13 cellular contexts compared by ENCODE assay signal in the genomic region with DNA sequence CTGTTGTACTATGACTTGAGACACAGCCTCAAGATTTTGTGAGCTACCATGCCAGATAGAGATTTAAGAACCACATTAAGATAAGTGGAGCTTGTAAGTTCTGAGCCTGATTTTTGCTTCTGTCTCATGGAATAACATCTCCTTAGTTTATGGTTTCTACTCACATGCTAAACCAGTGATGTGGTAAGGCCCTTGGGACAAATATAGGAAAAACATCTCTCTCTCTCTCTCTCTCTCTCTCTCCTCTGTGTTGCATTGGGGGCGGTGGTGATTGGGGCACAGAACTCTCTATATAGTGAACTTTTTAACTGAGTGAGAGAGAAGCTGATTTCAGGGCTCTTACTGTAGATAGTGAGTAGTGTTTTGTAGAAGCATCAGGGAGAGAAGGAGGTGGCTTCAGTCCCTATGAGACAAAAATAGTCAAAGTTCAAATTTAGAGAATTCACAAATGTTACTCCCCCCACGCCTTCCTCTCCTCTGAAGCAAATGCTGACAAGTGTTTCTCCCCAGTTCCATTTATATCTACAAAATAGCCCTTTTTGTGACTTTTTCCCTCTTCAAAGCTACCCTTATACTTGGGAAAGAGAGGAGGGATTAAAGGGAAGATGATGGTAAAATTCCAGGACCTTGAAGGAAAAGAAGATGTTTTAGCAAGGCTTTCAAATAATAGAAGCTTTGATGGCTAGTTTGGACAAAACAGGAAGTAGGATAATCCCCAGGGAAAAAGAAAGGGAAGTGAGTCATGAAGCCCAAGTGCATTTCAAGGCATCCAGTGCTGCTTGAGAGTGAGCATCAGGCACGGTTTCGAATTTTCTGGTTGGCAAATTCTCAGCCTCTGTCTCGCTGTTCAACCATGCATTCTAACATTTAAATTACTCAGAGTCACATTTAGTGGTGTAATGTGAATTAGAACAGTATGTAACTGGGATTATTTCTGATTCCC.
A peak's percentile ranks its signal among the peaks of the same experiment; 100 is the strongest.
DNase-seq lines count a peak whose midpoint lies in the region; ATAC-seq and TF ChIP-seq lines count a peak whose summit lies in the region.
"Had no signal": no experiment of that assay in that cellular context is flagged by ENCODE, and none has a peak within 500 bp of the region (broad histone marks: within the 10 kb centered on the region; RNA-seq: fewer than 3 reads in every experiment).

No MANE protein-coding gene starts in this region.

- TF ChIP-seq POLR2A in ovary (IDR thresholded peaks at IDR 0.05), result no peak

- no peaks in the 10 kb centered on the region for H3K9me3 Mint-ChIP-seq in immature natural killer cell
- H3K9me3 Mint-ChIP-seq in T-helper 2 cell treated with Interferon-gamma antibody and Interleukin-4, amounts not matched to agents 5 μg/mL and 100 μg/mL, for 36 hours, result no peaks in the 10 kb centered on the region

- H3K4me1 Mint-ChIP-seq in immature natural killer cell, result no peaks in the 10 kb centered on the region
- H3K4me1 Mint-ChIP-seq in T-helper 2 cell treated with Interferon-gamma antibody and Interleukin-4, amounts not matched to agents 5 μg/mL and 100 μg/mL, for 36 hours (ENCODE audit: low read depth), result no peaks in the 10 kb centered on the region

- no peak overlapping the region for H3K27ac Mint-ChIP-seq in immature natural killer cell
- H3K27ac Mint-ChIP-seq in T-helper 2 cell treated with Interferon-gamma antibody and Interleukin-4, amounts not matched to agents 5 μg/mL and 100 μg/mL, for 36 hours, result no peak overlapping the region

- no peak for TF ChIP-seq EP300 in ovary (IDR thresholded peaks at IDR 0.05)

- no peak for TF ChIP-seq CTCF in ovary (IDR thresholded peaks at IDR 0.05)

- in situ Hi-C loops in SK-MEL-5 (cut with HindIII; ENCODE audit: low pct_unique_long_range_greater_than_20kb, low sequenced_read_pairs), result no loop called here

- DNase-seq in left ventricle myocardium superior (no peak), Right ventricle myocardium superior (no peak), SK-MEL-5 (ENCODE audit: low read depth, low spot score) (peak; percentile 53), glomerular visceral epithelial cell (ENCODE audit: extremely low spot score) (peak; percentile 75), immature natural killer cell (no peak), medulla oblongata (ENCODE audit: extremely low spot score) (no peak), ovary (no peak)
- DNase-seq in T-helper 2 cell treated with Interferon-gamma antibody and Interleukin-4, amounts not matched to agents 5 μg/mL and 100 μg/mL, for 36 hours (ENCODE audit: low spot score), result no peak
- DNase-seq: Caco-2; NCI-H1105; stimulated activated naive CD4-positive, alpha-beta T cell had no signal

- H3K36me3 Mint-ChIP-seq in immature natural killer cell, result no peaks in the 10 kb centered on the region
- H3K36me3 Mint-ChIP-seq in T-helper 2 cell treated with Interferon-gamma antibody and Interleukin-4, amounts not matched to agents 5 μg/mL and 100 μg/mL, for 36 hours (ENCODE audit: low read depth), result no peaks in the 10 kb centered on the region

- H3K9me3 ChIP-seq in ovary, result no peaks in the 10 kb centered on the region
- H3K9me3 ChIP-seq: Caco-2 had no signal

- H3K27me3 ChIP-seq in ovary, result no peaks in the 10 kb centered on the region
- H3K27me3 ChIP-seq: cardiac muscle cell had no signal

- H3K27me3 Mint-ChIP-seq in immature natural killer cell (ENCODE audit: low read depth in 3 of 3), result peaks cover 4 to 12% (median 7%) of the 10 kb centered on the region in 3 donors
- peaks cover 2% of the 10 kb centered on the region for H3K27me3 Mint-ChIP-seq in T-helper 2 cell treated with Interferon-gamma antibody and Interleukin-4, amounts not matched to agents 5 μg/mL and 100 μg/mL, for 36 hours (ENCODE audit: low read depth)

- no peaks in the 10 kb centered on the region for H3K36me3 ChIP-seq in ovary
- H3K36me3 ChIP-seq: cardiac muscle cell had no signal

- intact Hi-C loops in left ventricle myocardium superior (cut with micrococcal nuclease) (no loop called here), Right ventricle myocardium superior (cut with DNase I) (no loop called here), ovary (cut with DNase I) (no loop called here)

- ATAC-seq in left ventricle myocardium superior (peak; percentile 56), Right ventricle myocardium superior (ENCODE audit: poor library complexity) (no peak)
- ATAC-seq: natural killer cell treated with Interleukin-12 subunit alpha and Interleukin-12 subunit beta and Interleukin-15 and Interleukin-18, amount 100 ng/mL, for 72 hours had no signal

- no peak overlapping the region for H3K4me3 ChIP-seq in ovary
- H3K4me3 ChIP-seq: cardiac muscle cell had no signal

- no peaks in the 10 kb centered on the region for H3K4me1 ChIP-seq in ovary (ENCODE audit: insufficient read depth)
- H3K4me1 ChIP-seq: Caco-2 had no signal

- 60 to 69% (median 66%) methylated on average over 5 of the region's 5 CpGs for WGBS in ovary, 3 donors

- no peak overlapping the region for H3K4me3 Mint-ChIP-seq in immature natural killer cell
- H3K4me3 Mint-ChIP-seq in T-helper 2 cell treated with Interferon-gamma antibody and Interleukin-4, amounts not matched to agents 5 μg/mL and 100 μg/mL, for 36 hours, result no peak overlapping the region
- H3K4me3 Mint-ChIP-seq: natural killer cell treated with Interleukin-12 subunit alpha and Interleukin-12 subunit beta and Interleukin-15 and Interleukin-18, amount 100 ng/mL, for 72 hours had no signal

- H3K27ac ChIP-seq in ovary, result no peak overlapping the region
- H3K27ac ChIP-seq: cardiac muscle cell had no signal

Comparison
In these comparisons a context has a peak if more than half of its experiments do, and no peak if none do; other contexts are left out.
1. DNase-seq: peak in SK-MEL-5 (single experiment) and glomerular visceral epithelial cell (single experiment); none in left ventricle myocardium superior (single experiment), Right ventricle myocardium superior (single experiment), immature natural killer cell (0 of 3), T-helper 2 cell treated with Interferon-gamma antibody and Interleukin-4, amounts not matched to agents 5 μg/mL and 100 μg/mL, for 36 hours (single experiment), medulla oblongata (single experiment) and ovary (0 of 5).